Comparison of ENCODE assay signal across 13 cellular contexts in genomic region chr11:117989351-117990102, GRCh38. TPM values are rescaled to one million over a fixed set of nuclear protein-coding genes. Genes with fewer than 3 reads are reported as not detected.
A peak's percentile ranks its signal among the peaks of the same experiment; 100 is the strongest.
DNase-seq lines count a peak whose midpoint lies in the region; ATAC-seq and TF ChIP-seq lines count a peak whose summit lies in the region.
"Had no signal": no experiment of that assay in that cellular context is flagged by ENCODE, and none has a peak within 500 bp of the region (broad histone marks: within the 10 kb centered on the region; RNA-seq: fewer than 3 reads in every experiment).

No MANE protein-coding gene starts in this region.

- peaks cover 91% of the 10 kb centered on the region for H3K36me3 Mint-ChIP-seq in activated T-helper 2 cell treated with anti-CD3 and anti-CD28 coated beads, Interferon-gamma antibody, Interleukin-2, Interleukin-4, amounts not matched to agents 10 μg/mL and 5 μg/mL and 100 μg/mL, durations not matched to agents 14 hours and 24 hours and 36 hours (ENCODE audit: low read depth)
- H3K36me3 Mint-ChIP-seq in stimulated activated memory B cell treated with anti-CD40 and anti-IgM and Interleukin-4, amounts not matched to agents 10 μg/mL and 1 μg/mL and 100 μg/mL, for 72 hours: peaks cover 86% of the 10 kb centered on the region

- H3K27me3 Mint-ChIP-seq in activated T-helper 2 cell treated with anti-CD3 and anti-CD28 coated beads, Interferon-gamma antibody, Interleukin-2, Interleukin-4, amounts not matched to agents 10 μg/mL and 5 μg/mL and 100 μg/mL, durations not matched to agents 14 hours and 24 hours and 36 hours (ENCODE audit: low read depth): no peaks in the 10 kb centered on the region
- no peaks in the 10 kb centered on the region for H3K27me3 Mint-ChIP-seq in stimulated activated memory B cell treated with anti-CD40 and anti-IgM and Interleukin-4, amounts not matched to agents 10 μg/mL and 1 μg/mL and 100 μg/mL, for 72 hours

- H3K4me1 Mint-ChIP-seq in activated T-helper 2 cell treated with anti-CD3 and anti-CD28 coated beads, Interferon-gamma antibody, Interleukin-2, Interleukin-4, amounts not matched to agents 10 μg/mL and 5 μg/mL and 100 μg/mL, durations not matched to agents 14 hours and 24 hours and 36 hours (ENCODE audit: low read depth): peaks cover 62% of the 10 kb centered on the region
- peaks cover 72% of the 10 kb centered on the region for H3K4me1 Mint-ChIP-seq in stimulated activated memory B cell treated with anti-CD40 and anti-IgM and Interleukin-4, amounts not matched to agents 10 μg/mL and 1 μg/mL and 100 μg/mL, for 72 hours

- intact Hi-C loops in activated T-helper 2 cell treated with anti-CD3 and anti-CD28 coated beads, Interferon-gamma antibody, Interleukin-2, Interleukin-4, amounts not matched to agents 10 μg/mL and 5 μg/mL and 100 μg/mL, durations not matched to agents 14 hours and 24 hours and 36 hours (cut with micrococcal nuclease): loop anchor here (5.0 kb wide), 2 partner anchors 82 to 238 kb away; partner anchors contain the start of gene JAML

- DNase-seq in SIG-M5 treated with dmso at 0.1 percent for 504 hours (lab: John Stamatoyannopoulos, UW; ENCODE audit: unreplicated experiment): peak; percentile 13
- no peak for DNase-seq in SIG-M5 (lab: John Stamatoyannopoulos, UW)
- DNase-seq in activated T-helper 2 cell treated with anti-CD3 and anti-CD28 coated beads, Interferon-gamma antibody, Interleukin-2, Interleukin-4, amounts not matched to agents 10 μg/mL and 5 μg/mL and 100 μg/mL, durations not matched to agents 14 hours and 24 hours and 36 hours (ENCODE audit: low spot score): no peak
- DNase-seq in stimulated activated naive CD4-positive, alpha-beta T cell (lab: John Stamatoyannopoulos, UW): no peak
- DNase-seq: 8988T; DMS79; NCI-H1105; stimulated activated CD4-positive, alpha-beta T cell treated with anti-CD3 and anti-CD28 coated beads, Interleukin-2, amount 100 ng/mL, for 24 hours had no signal

- peak overlapping the region; percentile 87 for H3K4me3 Mint-ChIP-seq in activated T-helper 2 cell treated with anti-CD3 and anti-CD28 coated beads, Interferon-gamma antibody, Interleukin-2, Interleukin-4, amounts not matched to agents 10 μg/mL and 5 μg/mL and 100 μg/mL, durations not matched to agents 14 hours and 24 hours and 36 hours (ENCODE audit: low read depth)
- peak overlapping the region; percentile 89 for H3K4me3 Mint-ChIP-seq in stimulated activated memory B cell treated with anti-CD40 and anti-IgM and Interleukin-4, amounts not matched to agents 10 μg/mL and 1 μg/mL and 100 μg/mL, for 72 hours
- H3K4me3 Mint-ChIP-seq: neural crest cell had no signal

- H3K27ac ChIP-seq in layer of hippocampus (ENCODE audit: low read depth, low read length): peak overlapping the region; percentile 74

- peak overlapping the region; percentile 54 for H3K27ac Mint-ChIP-seq in activated T-helper 2 cell treated with anti-CD3 and anti-CD28 coated beads, Interferon-gamma antibody, Interleukin-2, Interleukin-4, amounts not matched to agents 10 μg/mL and 5 μg/mL and 100 μg/mL, durations not matched to agents 14 hours and 24 hours and 36 hours
- peak overlapping the region; percentile 97 for H3K27ac Mint-ChIP-seq in stimulated activated memory B cell treated with anti-CD40 and anti-IgM and Interleukin-4, amounts not matched to agents 10 μg/mL and 1 μg/mL and 100 μg/mL, for 72 hours

- no peaks in the 10 kb centered on the region for H3K9me3 Mint-ChIP-seq in activated T-helper 2 cell treated with anti-CD3 and anti-CD28 coated beads, Interferon-gamma antibody, Interleukin-2, Interleukin-4, amounts not matched to agents 10 μg/mL and 5 μg/mL and 100 μg/mL, durations not matched to agents 14 hours and 24 hours and 36 hours
- H3K9me3 Mint-ChIP-seq in stimulated activated memory B cell treated with anti-CD40 and anti-IgM and Interleukin-4, amounts not matched to agents 10 μg/mL and 1 μg/mL and 100 μg/mL, for 72 hours: no peaks in the 10 kb centered on the region

- no peaks in the 10 kb centered on the region for H3K27me3 ChIP-seq in layer of hippocampus (ENCODE audit: control insufficient read depth, insufficient read depth, low read length)

- no peak for ATAC-seq in stimulated activated memory B cell treated with anti-CD40 and anti-IgM and Interleukin-4, amounts not matched to agents 10 μg/mL and 1 μg/mL and 100 μg/mL, for 72 hours
- ATAC-seq in GM21515 (IDR thresholded peaks at IDR 0.05; ENCODE audit: unreplicated experiment) (no peak), SK-N-SH treated with all-trans-retinoic acid at 6 μM for 48 hours (no peak)

TF ChIP-seq in SK-N-SH treated with all-trans-retinoic acid at 6 μM for 48 hours, 23 proteins besides CTCF, POLR2A, EP300 and RAD21 (continues in another document):
- TF ChIP-seq, protein P1, sequence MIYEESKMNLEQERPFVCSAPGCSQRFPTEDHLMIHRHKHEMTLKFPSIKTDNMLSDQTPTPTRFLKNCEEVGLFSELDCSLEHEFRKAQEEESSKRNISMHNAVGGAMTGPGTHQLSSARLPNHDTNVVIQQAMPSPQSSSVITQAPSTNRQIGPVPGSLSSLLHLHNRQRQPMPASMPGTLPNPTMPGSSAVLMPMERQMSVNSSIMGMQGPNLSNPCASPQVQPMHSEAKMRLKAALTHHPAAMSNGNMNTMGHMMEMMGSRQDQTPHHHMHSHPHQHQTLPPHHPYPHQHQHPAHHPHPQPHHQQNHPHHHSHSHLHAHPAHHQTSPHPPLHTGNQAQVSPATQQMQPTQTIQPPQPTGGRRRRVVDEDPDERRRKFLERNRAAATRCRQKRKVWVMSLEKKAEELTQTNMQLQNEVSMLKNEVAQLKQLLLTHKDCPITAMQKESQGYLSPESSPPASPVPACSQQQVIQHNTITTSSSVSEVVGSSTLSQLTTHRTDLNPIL (CRISPR knock-in tag; IDR thresholded peaks at IDR 0.05; ENCODE audit: low read depth): no peak
- TF ChIP-seq, protein P2, sequence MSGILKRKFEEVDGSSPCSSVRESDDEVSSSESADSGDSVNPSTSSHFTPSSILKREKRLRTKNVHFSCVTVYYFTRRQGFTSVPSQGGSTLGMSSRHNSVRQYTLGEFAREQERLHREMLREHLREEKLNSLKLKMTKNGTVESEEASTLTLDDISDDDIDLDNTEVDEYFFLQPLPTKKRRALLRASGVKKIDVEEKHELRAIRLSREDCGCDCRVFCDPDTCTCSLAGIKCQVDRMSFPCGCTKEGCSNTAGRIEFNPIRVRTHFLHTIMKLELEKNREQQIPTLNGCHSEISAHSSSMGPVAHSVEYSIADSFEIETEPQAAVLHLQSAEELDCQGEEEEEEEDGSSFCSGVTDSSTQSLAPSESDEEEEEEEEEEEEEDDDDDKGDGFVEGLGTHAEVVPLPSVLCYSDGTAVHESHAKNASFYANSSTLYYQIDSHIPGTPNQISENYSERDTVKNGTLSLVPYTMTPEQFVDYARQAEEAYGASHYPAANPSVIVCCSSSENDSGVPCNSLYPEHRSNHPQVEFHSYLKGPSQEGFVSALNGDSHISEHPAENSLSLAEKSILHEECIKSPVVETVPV (CRISPR knock-in tag; IDR thresholded peaks at IDR 0.05): no peak
- TF ChIP-seq ZC3H10 (CRISPR knock-in tag; IDR thresholded peaks at IDR 0.05) (no peak), ZNF8 (CRISPR knock-in tag; IDR thresholded peaks at IDR 0.05) (no peak), TOX (CRISPR knock-in tag; IDR thresholded peaks at IDR 0.05; ENCODE audit: borderline replicate concordance) (no peak), ZFP3 (CRISPR knock-in tag; IDR thresholded peaks at IDR 0.05) (no peak), OSR1 (CRISPR knock-in tag; IDR thresholded peaks at IDR 0.05) (no peak), RARB (CRISPR knock-in tag; IDR thresholded peaks at IDR 0.05) (no peak), CSDC2 (CRISPR knock-in tag; IDR thresholded peaks at IDR 0.05) (no peak), ISL1 (CRISPR knock-in tag; IDR thresholded peaks at IDR 0.05) (no peak), GLIS3 (CRISPR knock-in tag; IDR thresholded peaks at IDR 0.05) (no peak), PATZ1 (CRISPR knock-in tag; IDR thresholded peaks at IDR 0.05; ENCODE audit: borderline replicate concordance) (no peak), PPARA (CRISPR knock-in tag; IDR thresholded peaks at IDR 0.05; ENCODE audit: borderline replicate concordance) (no peak), ZNF565 (CRISPR knock-in tag; conservative IDR thresholded peaks at IDR 0.05; ENCODE audit: low read depth) (no peak), BACH2 (CRISPR knock-in tag; IDR thresholded peaks at IDR 0.05; ENCODE audit: borderline replicate concordance) (no peak)
- TF ChIP-seq, protein P3, sequence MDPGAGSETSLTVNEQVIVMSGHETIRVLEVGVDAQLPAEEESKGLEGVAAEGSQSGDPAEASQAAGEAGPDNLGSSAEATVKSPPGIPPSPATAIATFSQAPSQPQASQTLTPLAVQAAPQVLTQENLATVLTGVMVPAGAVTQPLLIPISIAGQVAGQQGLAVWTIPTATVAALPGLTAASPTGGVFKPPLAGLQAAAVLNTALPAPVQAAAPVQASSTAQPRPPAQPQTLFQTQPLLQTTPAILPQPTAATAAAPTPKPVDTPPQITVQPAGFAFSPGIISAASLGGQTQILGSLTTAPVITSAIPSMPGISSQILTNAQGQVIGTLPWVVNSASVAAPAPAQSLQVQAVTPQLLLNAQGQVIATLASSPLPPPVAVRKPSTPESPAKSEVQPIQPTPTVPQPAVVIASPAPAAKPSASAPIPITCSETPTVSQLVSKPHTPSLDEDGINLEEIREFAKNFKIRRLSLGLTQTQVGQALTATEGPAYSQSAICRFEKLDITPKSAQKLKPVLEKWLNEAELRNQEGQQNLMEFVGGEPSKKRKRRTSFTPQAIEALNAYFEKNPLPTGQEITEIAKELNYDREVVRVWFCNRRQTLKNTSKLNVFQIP (CRISPR knock-in tag; IDR thresholded peaks at IDR 0.05; ENCODE audit: borderline replicate concordance, low read depth): no peak

RNA-seq across cellular contexts. Expression of gene IL10RA, which starts 3.3 kb away (rescaled TPM):
- total RNA-seq in activated T-helper 2 cell treated with anti-CD3 and anti-CD28 coated beads, Interferon-gamma antibody, Interleukin-2, Interleukin-4, amounts not matched to agents 10 μg/mL and 5 μg/mL and 100 μg/mL, durations not matched to agents 14 hours and 24 hours and 36 hours: 144 and 147 TPM in 2 replicates
